1 cellular context compared by ENCODE assay signal in genomic region chr10:34801066-34801738, GRCh38.
TF ChIP-seq lines count a peak whose summit lies in the region.

No MANE protein-coding gene starts in this region.

TF ChIP-seq in GM12878, 131 proteins besides CTCF, POLR2A, EP300 and RAD21:
- TF ChIP-seq E4F1 (IDR thresholded peaks at IDR 0.05; ENCODE audit: borderline replicate concordance, partially characterized antibody): no peak
- TF ChIP-seq KAT2A (conservative IDR thresholded peaks at IDR 0.05; ENCODE audit: control insufficient read depth, low read depth, low read length): no peak
- TF ChIP-seq SPI1 (IDR thresholded peaks at IDR 0.05; ENCODE audit: borderline replicate concordance, insufficient read depth, low read depth, low read length): no peak
- no peak for TF ChIP-seq ATF7 (IDR thresholded peaks at IDR 0.05; ENCODE audit: low read depth)
- no peak for TF ChIP-seq ETV6 (conservative IDR thresholded peaks at IDR 0.05 in 1 of 2, IDR thresholded peaks at IDR 0.05 in 1 of 2; ENCODE audit: borderline replicate concordance in 1 of 2, low read depth in 1 of 2)
- no peak for TF ChIP-seq MLLT1 (IDR thresholded peaks at IDR 0.05)
- TF ChIP-seq NFYA (IDR thresholded peaks at IDR 0.05; ENCODE audit: borderline replicate concordance, low read depth, low read length): no peak
- TF ChIP-seq NBN (IDR thresholded peaks at IDR 0.05): no peak
- no peak for TF ChIP-seq CHD2 (IDR thresholded peaks at IDR 0.05; ENCODE audit: borderline replicate concordance, low read depth, low read length)
- no peak for TF ChIP-seq JUND (IDR thresholded peaks at IDR 0.05; ENCODE audit: low read depth, low read length)
- no peak for TF ChIP-seq PRDM15 (CRISPR knock-in tag; IDR thresholded peaks at IDR 0.05)
- TF ChIP-seq BRCA1 (IDR thresholded peaks at IDR 0.05; ENCODE audit: low read depth, low read length): no peak
- no peak for TF ChIP-seq CHD4 (IDR thresholded peaks at IDR 0.05)
- TF ChIP-seq REST (IDR thresholded peaks at IDR 0.05; ENCODE audit: low read depth, low read length): no peak
- no peak for TF ChIP-seq SREBF2 (IDR thresholded peaks at IDR 0.05; ENCODE audit: low read length)
- no peak for TF ChIP-seq ZBTB11 (CRISPR knock-in tag; IDR thresholded peaks at IDR 0.05)
